Comparison of ENCODE assay signal across 2 cellular contexts in the genomic region with DNA sequence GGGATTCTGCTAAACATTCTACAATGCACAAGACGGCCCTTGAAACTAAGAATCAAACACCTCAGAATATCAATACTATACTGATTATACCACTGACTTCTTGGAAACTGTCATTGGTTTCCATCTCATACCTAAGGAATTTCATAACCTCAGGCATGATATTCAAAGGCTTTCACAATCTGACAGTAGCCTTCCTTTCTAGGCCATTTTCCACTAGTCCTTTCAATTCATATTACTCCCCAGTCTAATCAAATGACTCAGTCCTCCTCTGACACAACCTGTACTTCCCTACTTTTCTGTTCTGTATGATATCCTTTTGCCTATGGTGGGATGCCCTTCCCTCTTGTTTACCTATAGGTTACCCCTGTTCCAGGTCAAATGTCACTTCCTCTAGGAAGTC.
A peak's percentile ranks its signal among the peaks of the same experiment; 100 is the strongest.
TF ChIP-seq lines count a peak whose summit lies in the region.

No MANE protein-coding gene starts in this region.

TF ChIP-seq in IMR-90, 13 proteins besides CTCF, POLR2A, EP300 and RAD21:
- peak; percentile 85 for TF ChIP-seq CEBPB (IDR thresholded peaks at IDR 0.05; ENCODE audit: low read depth, low read length)
- no peak for TF ChIP-seq MAFK (IDR thresholded peaks at IDR 0.05; ENCODE audit: low read depth, low read length)

TF ChIP-seq in HepG2, 621 proteins besides CTCF, POLR2A, EP300 and RAD21:
- TF ChIP-seq ZNF350 (CRISPR knock-in tag; IDR thresholded peaks at IDR 0.05; ENCODE audit: borderline replicate concordance, low read depth) (no peak), POLR2AphosphoS2 (IDR thresholded peaks at IDR 0.05; ENCODE audit: low read depth, low read length) (no peak), ZFX (CRISPR knock-in tag; IDR thresholded peaks at IDR 0.05; ENCODE audit: low read depth) (no peak), ZNF282 (IDR thresholded peaks at IDR 0.05; ENCODE audit: partially characterized antibody) (no peak), CBX1 (IDR thresholded peaks at IDR 0.05; ENCODE audit: low read depth) (no peak), NFRKB (IDR thresholded peaks at IDR 0.05) (no peak), ZNF792 (CRISPR knock-in tag; IDR thresholded peaks at IDR 0.05) (no peak), ZNF10 (CRISPR knock-in tag; IDR thresholded peaks at IDR 0.05; ENCODE audit: borderline replicate concordance, low read depth) (no peak), SCMH1 (CRISPR knock-in tag; IDR thresholded peaks at IDR 0.05; ENCODE audit: borderline replicate concordance) (no peak), ZBTB20 (CRISPR knock-in tag; IDR thresholded peaks at IDR 0.05; ENCODE audit: borderline replicate concordance, low read depth) (no peak), TAF15 (IDR thresholded peaks at IDR 0.05; ENCODE audit: low read depth, low read length, poor library complexity, severe bottlenecking) (no peak), KAT8 (CRISPR knock-in tag; IDR thresholded peaks at IDR 0.05) (no peak), ZBTB21 (CRISPR knock-in tag; IDR thresholded peaks at IDR 0.05) (no peak), ZFP41 (CRISPR knock-in tag; IDR thresholded peaks at IDR 0.05; ENCODE audit: borderline replicate concordance) (no peak), MLLT10 (CRISPR knock-in tag; IDR thresholded peaks at IDR 0.05) (no peak), PAX8 (CRISPR knock-in tag; IDR thresholded peaks at IDR 0.05; ENCODE audit: borderline replicate concordance) (no peak)
- TF ChIP-seq, protein P1, sequence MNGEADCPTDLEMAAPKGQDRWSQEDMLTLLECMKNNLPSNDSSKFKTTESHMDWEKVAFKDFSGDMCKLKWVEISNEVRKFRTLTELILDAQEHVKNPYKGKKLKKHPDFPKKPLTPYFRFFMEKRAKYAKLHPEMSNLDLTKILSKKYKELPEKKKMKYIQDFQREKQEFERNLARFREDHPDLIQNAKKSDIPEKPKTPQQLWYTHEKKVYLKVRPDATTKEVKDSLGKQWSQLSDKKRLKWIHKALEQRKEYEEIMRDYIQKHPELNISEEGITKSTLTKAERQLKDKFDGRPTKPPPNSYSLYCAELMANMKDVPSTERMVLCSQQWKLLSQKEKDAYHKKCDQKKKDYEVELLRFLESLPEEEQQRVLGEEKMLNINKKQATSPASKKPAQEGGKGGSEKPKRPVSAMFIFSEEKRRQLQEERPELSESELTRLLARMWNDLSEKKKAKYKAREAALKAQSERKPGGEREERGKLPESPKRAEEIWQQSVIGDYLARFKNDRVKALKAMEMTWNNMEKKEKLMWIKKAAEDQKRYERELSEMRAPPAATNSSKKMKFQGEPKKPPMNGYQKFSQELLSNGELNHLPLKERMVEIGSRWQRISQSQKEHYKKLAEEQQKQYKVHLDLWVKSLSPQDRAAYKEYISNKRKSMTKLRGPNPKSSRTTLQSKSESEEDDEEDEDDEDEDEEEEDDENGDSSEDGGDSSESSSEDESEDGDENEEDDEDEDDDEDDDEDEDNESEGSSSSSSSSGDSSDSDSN (CRISPR knock-in tag; IDR thresholded peaks at IDR 0.05) = no peak
- TF ChIP-seq, protein P2, sequence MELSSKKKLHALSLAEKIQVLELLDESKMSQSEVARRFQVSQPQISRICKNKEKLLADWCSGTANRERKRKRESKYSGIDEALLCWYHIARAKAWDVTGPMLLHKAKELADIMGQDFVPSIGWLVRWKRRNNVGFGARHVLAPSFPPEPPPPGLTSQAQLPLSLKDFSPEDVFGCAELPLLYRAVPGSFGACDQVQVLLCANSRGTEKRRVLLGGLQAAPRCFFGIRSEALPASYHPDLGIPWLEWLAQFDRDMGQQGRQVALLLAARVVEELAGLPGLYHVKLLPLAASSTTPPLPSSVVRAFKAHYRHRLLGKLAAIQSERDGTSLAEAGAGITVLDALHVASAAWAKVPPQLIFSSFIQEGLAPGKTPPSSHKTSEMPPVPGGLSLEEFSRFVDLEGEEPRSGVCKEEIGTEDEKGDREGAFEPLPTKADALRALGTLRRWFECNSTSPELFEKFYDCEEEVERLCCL (CRISPR knock-in tag; IDR thresholded peaks at IDR 0.05; ENCODE audit: borderline replicate concordance) = no peak
- TF ChIP-seq, protein P3, sequence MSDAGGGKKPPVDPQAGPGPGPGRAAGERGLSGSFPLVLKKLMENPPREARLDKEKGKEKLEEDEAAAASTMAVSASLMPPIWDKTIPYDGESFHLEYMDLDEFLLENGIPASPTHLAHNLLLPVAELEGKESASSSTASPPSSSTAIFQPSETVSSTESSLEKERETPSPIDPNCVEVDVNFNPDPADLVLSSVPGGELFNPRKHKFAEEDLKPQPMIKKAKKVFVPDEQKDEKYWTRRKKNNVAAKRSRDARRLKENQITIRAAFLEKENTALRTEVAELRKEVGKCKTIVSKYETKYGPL (CRISPR knock-in tag; IDR thresholded peaks at IDR 0.05) = no peak
- TF ChIP-seq, protein P4, sequence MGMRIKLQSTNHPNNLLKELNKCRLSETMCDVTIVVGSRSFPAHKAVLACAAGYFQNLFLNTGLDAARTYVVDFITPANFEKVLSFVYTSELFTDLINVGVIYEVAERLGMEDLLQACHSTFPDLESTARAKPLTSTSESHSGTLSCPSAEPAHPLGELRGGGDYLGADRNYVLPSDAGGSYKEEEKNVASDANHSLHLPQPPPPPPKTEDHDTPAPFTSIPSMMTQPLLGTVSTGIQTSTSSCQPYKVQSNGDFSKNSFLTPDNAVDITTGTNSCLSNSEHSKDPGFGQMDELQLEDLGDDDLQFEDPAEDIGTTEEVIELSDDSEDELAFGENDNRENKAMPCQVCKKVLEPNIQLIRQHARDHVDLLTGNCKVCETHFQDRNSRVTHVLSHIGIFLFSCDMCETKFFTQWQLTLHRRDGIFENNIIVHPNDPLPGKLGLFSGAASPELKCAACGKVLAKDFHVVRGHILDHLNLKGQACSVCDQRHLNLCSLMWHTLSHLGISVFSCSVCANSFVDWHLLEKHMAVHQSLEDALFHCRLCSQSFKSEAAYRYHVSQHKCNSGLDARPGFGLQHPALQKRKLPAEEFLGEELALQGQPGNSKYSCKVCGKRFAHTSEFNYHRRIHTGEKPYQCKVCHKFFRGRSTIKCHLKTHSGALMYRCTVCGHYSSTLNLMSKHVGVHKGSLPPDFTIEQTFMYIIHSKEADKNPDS (CRISPR knock-in tag; IDR thresholded peaks at IDR 0.05) = no peak
TF ChIP-seq in HepG2: peak in this region for 0.
